18 cellular contexts compared by ENCODE assay signal in genomic region chr2:202818321-202818720, GRCh38. TPM values are rescaled to one million over a fixed set of nuclear protein-coding genes. Genes with fewer than 3 reads are reported as not detected.
DNase-seq lines count a peak whose midpoint lies in the region; ATAC-seq, FAIRE-seq and TF ChIP-seq lines count a peak whose summit lies in the region.
"Had no signal": no experiment of that assay in that cellular context is flagged by ENCODE, and none has a peak within 500 bp of the region (broad histone marks: within the 10 kb centered on the region; RNA-seq: fewer than 3 reads in every experiment).

No MANE protein-coding gene starts in this region.

- FAIRE-seq in K562 (lab: Jason Lieb, UNC), result no peak
- FAIRE-seq: A549, GM19239, H54 had no signal

- peak overlapping the region; percentile 15 for H2AK9ac ChIP-seq in IMR-90 (replicated peaks; ENCODE audit: low read depth, low read length, poor library complexity)

- dilution Hi-C loops in IMR-90 (cut with HindIII; ENCODE audit: low sequenced_read_pairs, unreplicated experiment), result no loop called here

- no peak overlapping the region for H3K9ac ChIP-seq in IMR-90 (ENCODE audit: low read depth, low read length)
- no peak overlapping the region for H3K9ac ChIP-seq in K562 (ENCODE audit: insufficient read depth in 1 of 2, low read depth in 2 of 2, low read length in 2 of 2)
- H3K9ac ChIP-seq: GM23248 had no signal

- in situ Hi-C loops in IMR-90 (cut with MboI; ENCODE audit: low sequenced_read_pairs) (no loop called here), K562 (cut with MboI) (no loop called here)

- H3K36me3 ChIP-seq in IMR-90 (ENCODE audit: control insufficient read depth, insufficient read depth, low read length) (no peaks in the 10 kb centered on the region), K562 (ENCODE audit: control insufficient read depth, insufficient read depth, low read length) (no peaks in the 10 kb centered on the region)
- H3K36me3 ChIP-seq: HAP-1 had no signal

- H3K4me1 ChIP-seq in IMR-90 (ENCODE audit: control insufficient read depth, insufficient read depth, low read length), result peaks cover 4% of the 10 kb centered on the region; the same call in 1 of the 2 replicates
- H3K4me1 ChIP-seq in K562 (replicated peaks in 1 of 2; ENCODE audit: control insufficient read depth in 2 of 2, insufficient read depth in 2 of 2, low read length in 2 of 2), result peaks cover 0 to 2% of the 10 kb centered on the region in 2 experiments; a peak in 1 of 5 replicates

- no peaks in the 10 kb centered on the region for H3K27me3 ChIP-seq in IMR-90 (ENCODE audit: control insufficient read depth, insufficient read depth, low read length)
- no peaks in the 10 kb centered on the region for H3K27me3 ChIP-seq in K562 (ENCODE audit: control insufficient read depth in 2 of 2, insufficient read depth in 2 of 2, low read length in 2 of 2)

- no peaks in the 10 kb centered on the region for H3K9me3 ChIP-seq in IMR-90 (ENCODE audit: control insufficient read depth, insufficient read depth, low read length)
- no peaks in the 10 kb centered on the region for H3K9me3 ChIP-seq in K562 (replicated peaks; ENCODE audit: control insufficient read depth, insufficient read depth, low read depth, low read length)
- H3K9me3 ChIP-seq: A549, Caco-2, HAP-1 had no signal

- H3K18ac ChIP-seq in IMR-90 (ENCODE audit: low read depth, low read length), result no peak overlapping the region

- POLR2A ChIA-PET in IMR-90 (lab: Charles Lee; ENCODE audit: unreplicated experiment), result no interaction called here
- POLR2A ChIA-PET in K562 (lab: Yijun Ruan, JAX), result interaction anchor here (0.6 kb wide), 2 partner anchors 587 to 1095 kb away, joined by 3 read pairs; no protein-coding TSS in a partner anchor

- BruUV-seq in IMR-90 (replicated peaks; lab: Mats Ljungman, UMichigan) (no TSS peak), K562 (replicated peaks; lab: Mats Ljungman, UMichigan) (no TSS peak)

- no peak overlapping the region for H3K14ac ChIP-seq in IMR-90 (replicated peaks; ENCODE audit: low read depth, low read length)

- H3K79me2 ChIP-seq in K562 (ENCODE audit: control insufficient read depth, insufficient read depth, low read length), result no peaks in the 10 kb centered on the region

- no peak for TF ChIP-seq EP300 in K562 (IDR thresholded peaks at IDR 0.05; ENCODE audit: low read length)

- WGBS in IMR-90 (ENCODE audit: extremely low coverage in 2 of 2, insufficient read length in 1 of 2), 2 experiments, result no CpG with 5 or more reads among the region's 3 CpGs
- 6% methylated on average over 2 of the region's 3 CpGs for WGBS in K562 (ENCODE audit: insufficient coverage, low coverage, missing lambda C conversion rate)

- no peak overlapping the region for H3K27ac ChIP-seq in IMR-90 (ENCODE audit: insufficient read depth, low read length)
- no peak overlapping the region for H3K27ac ChIP-seq in K562 (ENCODE audit: extremely low read depth, low read depth, low read length)
- H3K27ac ChIP-seq: A549, GM23248 had no signal

- no peak overlapping the region for H3K4ac ChIP-seq in IMR-90 (ENCODE audit: low read depth, low read length)

- no peak overlapping the region for H2BK20ac ChIP-seq in IMR-90 (ENCODE audit: low read depth, low read length)

- H3K23ac ChIP-seq in IMR-90 (ENCODE audit: low read depth, low read length), result no peak overlapping the region

- TF ChIP-seq POLR2A in IMR-90 (IDR thresholded peaks at IDR 0.05; ENCODE audit: low read depth, low read length) (no peak), K562 (conservative IDR thresholded peaks at IDR 0.05) (no peak)

- no peak overlapping the region for H2BK5ac ChIP-seq in IMR-90 (ENCODE audit: low read depth, low read length, poor library complexity, severe bottlenecking)

- H3K4me2 ChIP-seq in IMR-90 (ENCODE audit: low read depth, low read length) (no peak overlapping the region), K562 (ENCODE audit: insufficient read depth, low read length) (no peak overlapping the region)
- H3K4me2 ChIP-seq: A549 had no signal

- no peak overlapping the region for H2BK120ac ChIP-seq in IMR-90 (ENCODE audit: low read depth, low read length)

- peak; percentile 73 for DNase-seq in CMK (ENCODE audit: low read depth)
- no peak for DNase-seq in IMR-90
- peak in 3 of 4 experiments; percentile 6 to 28 (median 7) for DNase-seq in K562 (ENCODE audit: extremely low read depth in 1 of 4, low spot score in 3 of 4)
- no peak for DNase-seq in AG20443 (ENCODE audit: low spot score)
- DNase-seq in stimulated activated naive CD4-positive, alpha-beta T cell treated with Interleukin-2 at 50 U/mL for 16 hours (lab: John Stamatoyannopoulos, UW), result no peak
- DNase-seq in NCI-H2081 treated with DMSO at 0.1 percent for 48 hours (lab: John Stamatoyannopoulos, UW), result no peak
- DNase-seq: 8988T, ACHN, C1 segment of cervical spinal cord, Caco-2, DMS153, DND-41, GM23248, HFFc6 had no signal

- TF ChIP-seq CTCF in IMR-90 (conservative IDR thresholded peaks at IDR 0.05; ENCODE audit: low read depth, low read length) (no peak), K562 (IDR thresholded peaks at IDR 0.05 in 2 of 3, conservative IDR thresholded peaks at IDR 0.05 in 1 of 3; ENCODE audit: insufficient read depth in 2 of 3, low read depth in 1 of 3, low read length in 3 of 3) (no peak)

- CTCF ChIA-PET in IMR-90 (lab: Yijun Ruan, JAX), result no interaction called here
- CTCF ChIA-PET in K562 (lab: Yijun Ruan, JAX; ENCODE audit: low intra/inter-chr PET ratio), result no interaction called here

- H4K91ac ChIP-seq in IMR-90 (ENCODE audit: insufficient read depth, low read depth, low read length), result no peak overlapping the region

- no peak overlapping the region for H2BK15ac ChIP-seq in IMR-90 (ENCODE audit: low read depth, low read length)

- no peak overlapping the region for H2AFZ ChIP-seq in IMR-90 (replicated peaks; ENCODE audit: low read length, poor library complexity)
- peak overlapping the region; percentile 59; the same call in 1 of the 2 replicates for H2AFZ ChIP-seq in K562 (ENCODE audit: low read depth, low read length)
- H2AFZ ChIP-seq: GM23248 had no signal

- no peak overlapping the region for H2AK5ac ChIP-seq in IMR-90 (ENCODE audit: low read depth, low read length)

- H3K9me1 ChIP-seq in IMR-90 (ENCODE audit: insufficient read depth, low read length) (peaks cover 2% of the 10 kb centered on the region; the same call in 1 of the 2 replicates), K562 (ENCODE audit: control insufficient read depth, insufficient read depth, low read length) (no peaks in the 10 kb centered on the region)

- TF ChIP-seq RAD21 in IMR-90 (IDR thresholded peaks at IDR 0.05; ENCODE audit: low read length) (no peak), K562 (CRISPR knock-in tag; conservative IDR thresholded peaks at IDR 0.05 in 1 of 2, IDR thresholded peaks at IDR 0.05 in 1 of 2) (no peak)

- ATAC-seq in IMR-90 (ENCODE audit: low read depth) (no peak), K562 (no peak)
- ATAC-seq: A549 had no signal

- no peaks in the 10 kb centered on the region for H3K79me1 ChIP-seq in IMR-90 (ENCODE audit: low read depth in 1 of 2, low read length in 2 of 2)

- intact Hi-C loops in IMR-90 (cut with micrococcal nuclease), result no loop called here
- intact Hi-C loops in K562 (cut with micrococcal nuclease), result no loop called here

- H4K8ac ChIP-seq in IMR-90 (ENCODE audit: low read depth in 2 of 2, low read length in 2 of 2), result no peak overlapping the region

- H3K4me3 ChIP-seq in IMR-90 (ENCODE audit: insufficient read depth, low read depth, low read length) (no peak overlapping the region), K562 (no peak overlapping the region)
- H3K4me3 ChIP-seq: A549, GM23248, HAP-1 had no signal

- H4K20me1 ChIP-seq in IMR-90 (ENCODE audit: insufficient read depth, low read length) (no peaks in the 10 kb centered on the region), K562 (replicated peaks; ENCODE audit: control insufficient read depth, insufficient read depth, low read length) (no peaks in the 10 kb centered on the region)

- no peak overlapping the region for H4K5ac ChIP-seq in IMR-90 (ENCODE audit: low read depth, low read length)

- no peak overlapping the region for H3K56ac ChIP-seq in IMR-90 (ENCODE audit: extremely low read depth, insufficient read depth, low read length)

TF ChIP-seq in IMR-90, 13 proteins besides CTCF, POLR2A, EP300 and RAD21 (continues in another document):
- no peak for TF ChIP-seq FOS (IDR thresholded peaks at IDR 0.05; ENCODE audit: low read depth, low read length)

TF ChIP-seq in K562, 482 proteins besides CTCF, POLR2A, EP300 and RAD21 (continues in another document):
- TF ChIP-seq ID3 (CRISPR knock-in tag; IDR thresholded peaks at IDR 0.05), result no peak
- 0 out of 2 replicates have a peak, but pooled peaks have one; percentile 27 for TF ChIP-seq ID3 (tag; IDR thresholded peaks at IDR 0.05)

RNA-seq across cellular contexts. Expression of gene ICA1L, which starts 53.2 kb away (rescaled TPM):
- total RNA-seq in IMR-90 (2012; rRNA removed) (1.8 and 1.9 TPM in 2 replicates), K562 (2014; rRNA removed) (1.1 and 1.7 TPM in 2 replicates), K562 (2014; rRNA removed; fragmentation: Illumina TruSeq; extraction: Trizol) (1.3 and 1.8 TPM in 2 replicates), K562 (2015; rRNA removed; fragmentation: Illumina TruSeq; extraction: Trizol) (1.1 and 2.0 TPM in 2 replicates), K562 (2021) (0.74 and 1.4 TPM in 2 replicates)
- polyA plus RNA-seq in IMR-90 (2012; rRNA removed) (1.7 and 1.8 TPM in 2 replicates), K562 (2011; rRNA removed) (1.2 and 1.6 TPM in 2 replicates), K562 (2014; fragmentation: Illumina TruSeq; extraction: Trizol) (1.1 TPM in 2 replicates), K562 (2014; fragmentation: Nextera tagmentation; extraction: Ambion mirVana) (under 1 TPM; 0.57 to 0.62 TPM), K562 (2014; rRNA removed) (0.86 and 1.7 TPM in 2 replicates)
- polyA plus RNA-seq in IMR-90 (2012; cell fraction: cytosol; rRNA removed), result 0.34 and 0.48 TPM in 2 replicates
- polyA plus RNA-seq in IMR-90 (2012; cell fraction: nucleus; rRNA removed; ENCODE audit: low replicate concordance), result 1.6 and 9.3 TPM in 2 replicates
- total RNA-seq in K562 (2011; cell fraction: chromatin; rRNA removed; ENCODE audit: low replicate concordance), result 2.6 and 7.1 TPM in 2 replicates
- total RNA-seq in K562 (2011; cell fraction: nucleolus; rRNA removed), result 1.3 and 2.2 TPM in 2 replicates
- total RNA-seq in K562 (2011; cell fraction: nucleoplasm; rRNA removed), result 3.2 and 6.0 TPM in 2 replicates
- 0.33 and 0.50 TPM in 2 replicates for polyA plus RNA-seq in K562 (2011; cell fraction: cytosol; rRNA removed)
- 1.2 TPM in 2 replicates for polyA plus RNA-seq in K562 (2011; cell fraction: nucleus; rRNA removed)
- 0.92 and 0.96 TPM in 2 replicates for polyA plus RNA-seq in K562 (2012)
- polyA minus RNA-seq in K562 (2011; rRNA and poly(A)+ RNA removed), result 1.6 and 2.1 TPM in 2 replicates
- 1.4 and 1.8 TPM in 2 replicates for polyA minus RNA-seq in K562 (2011; cell fraction: cytosol; rRNA and poly(A)+ RNA removed)
- polyA minus RNA-seq in K562 (2011; cell fraction: nucleus; rRNA and poly(A)+ RNA removed), result 1.8 and 2.4 TPM in 2 replicates

Comparison
In these comparisons a context has a peak if more than half of its experiments do, and no peak if none do; other contexts are left out.
1. DNase-seq: peak in CMK (single experiment) and K562 (3 of 4); none in IMR-90 (single experiment), AG20443 (single experiment), stimulated activated naive CD4-positive, alpha-beta T cell treated with Interleukin-2 at 50 U/mL for 16 hours (single experiment) and NCI-H2081 treated with DMSO at 0.1 percent for 48 hours (single experiment).